ENCODE assay signal across 8 cellular contexts in genomic region chr17:64837018-64837761, GRCh38.
DNase-seq lines count a peak whose midpoint lies in the region; ATAC-seq and TF ChIP-seq lines count a peak whose summit lies in the region.
"Not testable (repeated sequence)": the region's sequence is repeated elsewhere in the genome, so short reads cannot be mapped to it uniquely, and the experiment has no call there.

No MANE protein-coding gene starts in this region.

- not testable (repeated sequence) for TF ChIP-seq CTCF in AG09319 (IDR thresholded peaks at IDR 0.05; ENCODE audit: low read depth, low read length); chondrocyte (IDR thresholded peaks at IDR 0.05)

- ATAC-seq in GM19025 (IDR thresholded peaks at IDR 0.05; ENCODE audit: low read depth, unreplicated experiment) (peak; percentile 94), HG03139 (IDR thresholded peaks at IDR 0.05; ENCODE audit: unreplicated experiment) (peak; percentile 95)
- peak; percentile 98 for ATAC-seq in activated CD4-positive, alpha-beta T cell treated with anti-CD3 and anti-CD28 coated beads for 36 hours

- H3K27me3 Mint-ChIP-seq in activated CD4-positive, alpha-beta T cell treated with anti-CD3 and anti-CD28 coated beads for 36 hours; chondrocyte (ENCODE audit: low read depth): not testable (repeated sequence)

- intact Hi-C loops in activated CD4-positive, alpha-beta T cell treated with anti-CD3 and anti-CD28 coated beads for 36 hours (cut with DNase I, micrococcal nuclease): loop anchor here in 1 of 2 experiments (10.0 kb wide), 1 partner anchor 62 kb away; no protein-coding TSS in a partner anchor

- not testable (repeated sequence) for H3K36me3 Mint-ChIP-seq in activated CD4-positive, alpha-beta T cell treated with anti-CD3 and anti-CD28 coated beads for 36 hours (ENCODE audit: low read depth); chondrocyte (ENCODE audit: low read depth)

- DNase-seq in AG09319 (ENCODE audit: extremely low read depth, low read depth): peak; percentile 37
- peak; percentile 2 to 76 for DNase-seq in NCI-H446 (lab: John Stamatoyannopoulos, UW)
- DNase-seq in activated CD4-positive, alpha-beta T cell treated with anti-CD3 and anti-CD28 coated beads for 36 hours: peak; percentile 92
- DNase-seq in chondrocyte (ENCODE audit: low spot score): not testable (repeated sequence)
- DNase-seq in kidney tubule cell (ENCODE audit: low spot score): peak; percentile 80
- peak; percentile 71 to 74 for DNase-seq in stimulated activated CD4-positive, alpha-beta T cell treated with anti-CD3 and anti-CD28 coated beads, Interleukin-15, amount 100 ng/mL, for 1 hour (ENCODE audit: low read depth in 1 of 2, low spot score in 1 of 2)

- peaks cover 12% of the 10 kb centered on the region for H3K4me1 Mint-ChIP-seq in activated CD4-positive, alpha-beta T cell treated with anti-CD3 and anti-CD28 coated beads for 36 hours
- peaks cover 15% of the 10 kb centered on the region for H3K4me1 Mint-ChIP-seq in chondrocyte (ENCODE audit: low read depth)

- H3K9me3 Mint-ChIP-seq in activated CD4-positive, alpha-beta T cell treated with anti-CD3 and anti-CD28 coated beads for 36 hours (ENCODE audit: low read depth); chondrocyte (ENCODE audit: low read depth): not testable (repeated sequence)

- peak overlapping the region; percentile 84 for H3K27ac Mint-ChIP-seq in activated CD4-positive, alpha-beta T cell treated with anti-CD3 and anti-CD28 coated beads for 36 hours
- peak overlapping the region; percentile 90 for H3K27ac Mint-ChIP-seq in chondrocyte (ENCODE audit: unreplicated experiment)

- CTCF ChIA-PET in activated CD4-positive, alpha-beta T cell treated with anti-CD3 and anti-CD28 coated beads for 36 hours (lab: Charles Lee): not testable (repeated sequence)

- POLR2A ChIA-PET in activated CD4-positive, alpha-beta T cell treated with anti-CD3 and anti-CD28 coated beads for 36 hours (lab: Charles Lee): not testable (repeated sequence)

- H3K4me3 Mint-ChIP-seq in activated CD4-positive, alpha-beta T cell treated with anti-CD3 and anti-CD28 coated beads for 36 hours: peak overlapping the region; percentile 84
- peak overlapping the region; percentile 88 for H3K4me3 Mint-ChIP-seq in chondrocyte (ENCODE audit: unreplicated experiment)
